21 cellular contexts compared by ENCODE assay signal in genomic region chr2:167898297-167898696, GRCh38.
"Had no signal": no experiment of that assay in that cellular context is flagged by ENCODE, and none has a peak within 500 bp of the region (broad histone marks: within the 10 kb centered on the region; RNA-seq: fewer than 3 reads in every experiment).

No MANE protein-coding gene starts in this region.

- H3K9me3 ChIP-seq: SK-N-SH had no signal

- H3K27ac ChIP-seq: KMS-11, RWPE1 had no signal

- DNase-seq: IMR-90, Kasumi-1, MM.1S, NCI-H1092 treated with DMSO at 0.1 percent for 48 hours, NCI-H1436, NCI-H187, NCI-H2029, NCI-H2081 treated with DMSO at 0.1 percent for 48 hours, NCI-H2171, NCI-H226, NCI-H446, NCI-H510A, NCI-H524 treated with DMSO at 0.1 percent for 48 hours, NCI-H69, NCI-H774, PC-3, SHP77, SK-N-SH had no signal

- H3K9ac ChIP-seq: KMS-11, SK-N-SH had no signal

- H3K4me2 ChIP-seq: KMS-11, SK-N-SH had no signal

- ATAC-seq: Panc1, PC-3 had no signal
